In the genomic region with DNA sequence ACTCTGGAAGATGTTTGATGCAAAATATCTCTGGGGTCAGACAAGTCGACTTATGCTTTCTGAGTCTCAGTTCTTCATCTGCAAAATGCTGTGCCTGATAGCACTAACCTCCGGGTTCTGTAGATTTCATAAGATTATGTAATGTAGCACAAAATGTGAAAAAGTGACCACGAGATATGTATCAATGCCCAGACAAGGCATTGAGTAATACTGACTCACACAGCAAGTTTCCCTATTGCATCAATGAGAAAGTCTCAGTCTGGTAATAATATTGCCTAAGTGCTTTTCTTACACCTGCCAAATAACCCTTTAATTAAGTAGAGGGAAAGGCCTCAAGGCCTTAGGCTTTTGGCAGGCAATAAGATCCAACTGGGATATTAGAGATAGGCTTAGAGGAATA, we compare ENCODE assay signal across 1 cellular context.
TF ChIP-seq lines count a peak whose summit lies in the region.

No MANE protein-coding gene starts in this region.

TF ChIP-seq in HepG2, 621 proteins besides CTCF, POLR2A, EP300 and RAD21 (continued from another document):
- TF ChIP-seq, protein P1, sequence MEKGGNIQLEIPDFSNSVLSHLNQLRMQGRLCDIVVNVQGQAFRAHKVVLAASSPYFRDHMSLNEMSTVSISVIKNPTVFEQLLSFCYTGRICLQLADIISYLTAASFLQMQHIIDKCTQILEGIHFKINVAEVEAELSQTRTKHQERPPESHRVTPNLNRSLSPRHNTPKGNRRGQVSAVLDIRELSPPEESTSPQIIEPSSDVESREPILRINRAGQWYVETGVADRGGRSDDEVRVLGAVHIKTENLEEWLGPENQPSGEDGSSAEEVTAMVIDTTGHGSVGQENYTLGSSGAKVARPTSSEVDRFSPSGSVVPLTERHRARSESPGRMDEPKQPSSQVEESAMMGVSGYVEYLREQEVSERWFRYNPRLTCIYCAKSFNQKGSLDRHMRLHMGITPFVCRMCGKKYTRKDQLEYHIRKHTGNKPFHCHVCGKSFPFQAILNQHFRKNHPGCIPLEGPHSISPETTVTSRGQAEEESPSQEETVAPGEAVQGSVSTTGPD (CRISPR knock-in tag; IDR thresholded peaks at IDR 0.05) = no peak
- TF ChIP-seq, protein P2, sequence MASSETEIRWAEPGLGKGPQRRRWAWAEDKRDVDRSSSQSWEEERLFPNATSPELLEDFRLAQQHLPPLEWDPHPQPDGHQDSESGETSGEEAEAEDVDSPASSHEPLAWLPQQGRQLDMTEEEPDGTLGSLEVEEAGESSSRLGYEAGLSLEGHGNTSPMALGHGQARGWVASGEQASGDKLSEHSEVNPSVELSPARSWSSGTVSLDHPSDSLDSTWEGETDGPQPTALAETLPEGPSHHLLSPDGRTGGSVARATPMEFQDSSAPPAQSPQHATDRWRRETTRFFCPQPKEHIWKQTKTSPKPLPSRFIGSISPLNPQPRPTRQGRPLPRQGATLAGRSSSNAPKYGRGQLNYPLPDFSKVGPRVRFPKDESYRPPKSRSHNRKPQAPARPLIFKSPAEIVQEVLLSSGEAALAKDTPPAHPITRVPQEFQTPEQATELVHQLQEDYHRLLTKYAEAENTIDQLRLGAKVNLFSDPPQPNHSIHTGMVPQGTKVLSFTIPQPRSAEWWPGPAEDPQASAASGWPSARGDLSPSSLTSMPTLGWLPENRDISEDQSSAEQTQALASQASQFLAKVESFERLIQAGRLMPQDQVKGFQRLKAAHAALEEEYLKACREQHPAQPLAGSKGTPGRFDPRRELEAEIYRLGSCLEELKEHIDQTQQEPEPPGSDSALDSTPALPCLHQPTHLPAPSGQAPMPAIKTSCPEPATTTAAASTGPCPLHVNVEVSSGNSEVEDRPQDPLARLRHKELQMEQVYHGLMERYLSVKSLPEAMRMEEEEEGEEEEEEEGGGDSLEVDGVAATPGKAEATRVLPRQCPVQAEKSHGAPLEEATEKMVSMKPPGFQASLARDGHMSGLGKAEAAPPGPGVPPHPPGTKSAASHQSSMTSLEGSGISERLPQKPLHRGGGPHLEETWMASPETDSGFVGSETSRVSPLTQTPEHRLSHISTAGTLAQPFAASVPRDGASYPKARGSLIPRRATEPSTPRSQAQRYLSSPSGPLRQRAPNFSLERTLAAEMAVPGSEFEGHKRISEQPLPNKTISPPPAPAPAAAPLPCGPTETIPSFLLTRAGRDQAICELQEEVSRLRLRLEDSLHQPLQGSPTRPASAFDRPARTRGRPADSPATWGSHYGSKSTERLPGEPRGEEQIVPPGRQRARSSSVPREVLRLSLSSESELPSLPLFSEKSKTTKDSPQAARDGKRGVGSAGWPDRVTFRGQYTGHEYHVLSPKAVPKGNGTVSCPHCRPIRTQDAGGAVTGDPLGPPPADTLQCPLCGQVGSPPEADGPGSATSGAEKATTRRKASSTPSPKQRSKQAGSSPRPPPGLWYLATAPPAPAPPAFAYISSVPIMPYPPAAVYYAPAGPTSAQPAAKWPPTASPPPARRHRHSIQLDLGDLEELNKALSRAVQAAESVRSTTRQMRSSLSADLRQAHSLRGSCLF (CRISPR knock-in tag; IDR thresholded peaks at IDR 0.05; ENCODE audit: borderline replicate concordance) = no peak
- TF ChIP-seq, protein P3, sequence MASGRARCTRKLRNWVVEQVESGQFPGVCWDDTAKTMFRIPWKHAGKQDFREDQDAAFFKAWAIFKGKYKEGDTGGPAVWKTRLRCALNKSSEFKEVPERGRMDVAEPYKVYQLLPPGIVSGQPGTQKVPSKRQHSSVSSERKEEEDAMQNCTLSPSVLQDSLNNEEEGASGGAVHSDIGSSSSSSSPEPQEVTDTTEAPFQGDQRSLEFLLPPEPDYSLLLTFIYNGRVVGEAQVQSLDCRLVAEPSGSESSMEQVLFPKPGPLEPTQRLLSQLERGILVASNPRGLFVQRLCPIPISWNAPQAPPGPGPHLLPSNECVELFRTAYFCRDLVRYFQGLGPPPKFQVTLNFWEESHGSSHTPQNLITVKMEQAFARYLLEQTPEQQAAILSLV (CRISPR knock-in tag; IDR thresholded peaks at IDR 0.05; ENCODE audit: borderline replicate concordance) = no peak
- no peak for TF ChIP-seq KLF16 (CRISPR knock-in tag; IDR thresholded peaks at IDR 0.05)
TF ChIP-seq in HepG2: peak in this region for 0.
